In the genomic region with DNA sequence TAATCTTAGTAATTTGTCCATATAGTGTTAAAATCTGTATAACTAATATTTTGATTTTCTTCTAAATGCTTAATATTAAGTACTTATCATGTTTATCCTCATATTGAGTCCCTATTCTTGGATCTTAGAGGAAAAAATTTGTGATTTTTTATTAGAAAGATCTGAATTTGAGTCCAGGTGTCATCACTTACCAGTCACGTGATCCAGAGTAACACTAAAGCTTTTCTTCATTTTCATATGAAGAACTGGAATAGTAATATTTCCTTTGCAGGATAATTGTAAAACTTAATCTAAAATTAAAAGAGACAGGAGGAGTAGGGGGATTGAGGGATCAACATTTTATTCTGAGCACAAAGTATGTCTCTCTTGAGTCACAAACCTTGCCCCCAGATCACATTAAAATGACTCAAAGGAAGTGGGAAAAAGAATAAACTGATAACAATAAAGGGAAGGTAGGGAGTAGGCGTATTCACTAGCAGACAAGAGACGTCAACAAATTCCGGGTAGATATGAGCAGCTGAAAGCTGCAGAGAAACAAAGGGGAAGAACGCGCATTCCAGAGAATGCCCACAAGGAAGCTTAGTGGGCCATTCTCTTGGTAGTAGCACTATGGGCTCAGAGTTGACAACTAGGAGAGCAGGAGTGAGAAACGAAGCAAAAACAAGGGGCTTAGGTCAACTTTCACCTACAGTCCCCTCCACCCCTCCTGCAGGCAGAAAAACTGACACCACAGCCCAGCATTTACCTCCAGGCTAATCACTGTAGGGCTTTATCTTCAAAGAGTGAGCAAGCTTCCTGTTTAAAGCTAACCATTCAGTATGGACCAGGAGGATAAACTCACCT, we compare ENCODE assay signal across 15 cellular contexts.
DNase-seq lines count a peak whose midpoint lies in the region; ATAC-seq and TF ChIP-seq lines count a peak whose summit lies in the region.
"Had no signal": no experiment of that assay in that cellular context is flagged by ENCODE, and none has a peak within 500 bp of the region (broad histone marks: within the 10 kb centered on the region; RNA-seq: fewer than 3 reads in every experiment).

No MANE protein-coding gene starts in this region.

- no peak overlapping the region for H2AK5ac ChIP-seq in mesendoderm (ENCODE audit: low read length)

- H3K9me3 ChIP-seq in AG04450 (ENCODE audit: control insufficient read depth, insufficient read depth, low read length), result no peaks in the 10 kb centered on the region

- DNase-seq in AG04450 (ENCODE audit: low read depth, low spot score) (peak; percentile 20), OCI-M1 (lab: John Stamatoyannopoulos, UW) (peak; percentile 75), brain microvascular endothelial cell (peak; percentile 93), mesendoderm (peak; percentile 94), GM03348 (ENCODE audit: low spot score) (no peak)
- no peak for DNase-seq in activated CD8-positive, alpha-beta memory T cell treated with anti-CD3 and anti-CD28 coated beads, Interleukin-2, amount 50 U/mL, for 4 hours
- DNase-seq: activated CD4-positive, alpha-beta T cell treated with anti-CD3 and anti-CD28 coated beads, Interleukin-2, amount 50 U/mL, for 48 hours; effector memory CD4-positive, alpha-beta T cell; HCEC 1CT; natural killer cell; NCI-H2171 had no signal

- peak overlapping the region; percentile 6 for H3K4ac ChIP-seq in mesendoderm (ENCODE audit: low read depth, low read length)

- H3K27ac ChIP-seq in AG04450 (ENCODE audit: low read depth, low read length), result no peak overlapping the region
- H3K27ac ChIP-seq in brain microvascular endothelial cell, result peak overlapping the region; percentile 80
- peak overlapping the region; percentile 6 for H3K27ac ChIP-seq in mesendoderm (ENCODE audit: low read depth, low read length)
- H3K27ac ChIP-seq: skin epidermis had no signal

- no peak overlapping the region for H4K8ac ChIP-seq in mesendoderm (ENCODE audit: low read depth, low read length)

- peak overlapping the region; percentile 29 for H4K5ac ChIP-seq in mesendoderm (ENCODE audit: low read length)

- H3K18ac ChIP-seq in mesendoderm (ENCODE audit: low read length), result peak overlapping the region; percentile 30

- H3K4me2 ChIP-seq in mesendoderm (ENCODE audit: low read length), result no peak overlapping the region

- H3K56ac ChIP-seq in mesendoderm (ENCODE audit: low read length), result peak overlapping the region; percentile 68

- H3K27me3 ChIP-seq in AG04450 (ENCODE audit: control insufficient read depth, insufficient read depth, low read length) (no peaks in the 10 kb centered on the region), brain microvascular endothelial cell (replicated peaks) (no peaks in the 10 kb centered on the region), mesendoderm (ENCODE audit: insufficient read depth, low read length, poor library complexity) (no peaks in the 10 kb centered on the region)

- peak overlapping the region; percentile 56 for H3K23ac ChIP-seq in mesendoderm (ENCODE audit: low read length)

- no peak overlapping the region for H2BK120ac ChIP-seq in mesendoderm (ENCODE audit: low read depth, low read length)

- no peaks in the 10 kb centered on the region for H3K79me2 ChIP-seq in mesendoderm (ENCODE audit: control insufficient read depth, insufficient read depth, low read length)

- TF ChIP-seq CTCF in AG04450 (IDR thresholded peaks at IDR 0.05; ENCODE audit: low read depth, low read length), result no peak
- no peak for TF ChIP-seq CTCF in brain microvascular endothelial cell (IDR thresholded peaks at IDR 0.05; ENCODE audit: low read depth, low read length, missing control alignments)

- no peaks in the 10 kb centered on the region for H3K79me1 ChIP-seq in mesendoderm (ENCODE audit: low read length)

- POLR2A ChIA-PET in AG04450 (lab: Yijun Ruan, JAX), result no interaction called here

- WGBS in mesendoderm (ENCODE audit: extremely low coverage, insufficient coverage, low lambda C conversion rate), result no CpG with 5 or more reads among the region's 7 CpGs

- no peak overlapping the region for H2BK15ac ChIP-seq in mesendoderm (replicated peaks; ENCODE audit: low read depth)

- H2BK5ac ChIP-seq in mesendoderm (ENCODE audit: low read length), result no peak overlapping the region

- H3K4me1 ChIP-seq in mesendoderm (ENCODE audit: control insufficient read depth, low read depth, low read length), result peaks cover 2% of the 10 kb centered on the region

- ATAC-seq in HG03432 (IDR thresholded peaks at IDR 0.05; ENCODE audit: unreplicated experiment), result no peak
- ATAC-seq in HG03439 (IDR thresholded peaks at IDR 0.05; ENCODE audit: unreplicated experiment), result no peak
- ATAC-seq: left lobe of liver, natural killer cell had no signal

- CTCF ChIA-PET in AG04450 (lab: Charles Lee), result interaction anchor here (1.0 to 1.4 kb wide), 2 partner anchors 124 to 125 kb away, joined by 3 read pairs; no protein-coding TSS in a partner anchor

- no peak overlapping the region for H3K4me3 ChIP-seq in AG04450 (ENCODE audit: low read depth, low read length)
- H3K4me3 ChIP-seq in brain microvascular endothelial cell (ENCODE audit: low read depth, low read length), result no peak overlapping the region
- no peak overlapping the region for H3K4me3 ChIP-seq in mesendoderm (ENCODE audit: low read length)
- H3K4me3 ChIP-seq: skin epidermis had no signal

- in situ Hi-C loops in brain microvascular endothelial cell (cut with HindIII; ENCODE audit: low pct_ligation_motif_present, low sequenced_read_pairs), result no loop called here

- no peak overlapping the region for H3K9ac ChIP-seq in mesendoderm (ENCODE audit: low read length)

- H3K36me3 ChIP-seq in brain microvascular endothelial cell (replicated peaks), result no peaks in the 10 kb centered on the region
- H3K36me3 ChIP-seq in mesendoderm (ENCODE audit: control insufficient read depth, insufficient read depth, low read length), result no peaks in the 10 kb centered on the region

Comparison
In these comparisons a context has a peak if more than half of its experiments do, and no peak if none do; other contexts are left out.
1. DNase-seq: peak in AG04450 (single experiment), OCI-M1 (single experiment), brain microvascular endothelial cell (single experiment) and mesendoderm (single experiment); none in GM03348 (single experiment) and activated CD8-positive, alpha-beta memory T cell treated with anti-CD3 and anti-CD28 coated beads, Interleukin-2, amount 50 U/mL, for 4 hours (single experiment).